23 cellular contexts compared by ENCODE assay signal in genomic region chr3:55271549-55271948, GRCh38.
"Had no signal": no experiment of that assay in that cellular context is flagged by ENCODE, and none has a peak within 500 bp of the region (broad histone marks: within the 10 kb centered on the region; RNA-seq: fewer than 3 reads in every experiment).

No MANE protein-coding gene starts in this region.

- H3K9me3 ChIP-seq: MG63 had no signal

- H3K36me3 Mint-ChIP-seq: activated CD4-positive, alpha-beta memory T cell treated with anti-CD3 and anti-CD28 coated beads for 36 hours; activated naive CD8-positive, alpha-beta T cell had no signal

- H3K4me3 ChIP-seq: cardiac muscle cell, MG63, PC-9 had no signal

- H3K4me1 Mint-ChIP-seq: activated CD4-positive, alpha-beta T cell treated with anti-CD3 and anti-CD28 coated beads, Interleukin-2, amount 10 ng/mL, durations not matched to agents 7 days and 5 days had no signal

- H3K4me2 ChIP-seq: PC-9 had no signal

- H3K9me3 Mint-ChIP-seq: activated CD4-positive, alpha-beta memory T cell treated with anti-CD3 and anti-CD28 coated beads for 36 hours; activated CD4-positive, alpha-beta T cell treated with anti-CD3 and anti-CD28 coated beads, Interleukin-2, amount 10 ng/mL, durations not matched to agents 7 days and 5 days; activated naive CD4-positive, alpha-beta T cell treated with anti-CD3 and anti-CD28 coated beads for 36 hours; T-helper 1 cell treated with Interleukin-12 subunit alpha and Interleukin-12 subunit beta and Interleukin-4 antibody, amounts not matched to agents 30 μg/mL and 1 μg/mL, for 36 hours had no signal

- H3K4me3 Mint-ChIP-seq: activated CD4-positive, alpha-beta memory T cell treated with anti-CD3 and anti-CD28 coated beads for 36 hours; activated CD4-positive, alpha-beta T cell treated with anti-CD3 and anti-CD28 coated beads, Interleukin-2, amount 10 ng/mL, durations not matched to agents 7 days and 5 days; activated naive CD4-positive, alpha-beta T cell treated with anti-CD3 and anti-CD28 coated beads for 36 hours; activated naive CD8-positive, alpha-beta T cell; activated T-cell treated with anti-CD3 and anti-CD28 coated beads, Interleukin-2, amount 50 U/mL, for 4 hours; T-helper 1 cell treated with Interleukin-12 subunit alpha and Interleukin-12 subunit beta and Interleukin-4 antibody, amounts not matched to agents 30 μg/mL and 1 μg/mL, for 36 hours had no signal

- H3K36me3 ChIP-seq: brain microvascular endothelial cell, cardiac muscle cell, MG63 had no signal

- H3K27me3 Mint-ChIP-seq: activated CD4-positive, alpha-beta memory T cell treated with anti-CD3 and anti-CD28 coated beads for 36 hours; activated CD4-positive, alpha-beta T cell treated with anti-CD3 and anti-CD28 coated beads, Interleukin-2, amount 10 ng/mL, durations not matched to agents 7 days and 5 days had no signal

- H3K27ac ChIP-seq: brain microvascular endothelial cell, cardiac muscle cell, PC-9 had no signal

- ATAC-seq: activated T-cell treated with anti-CD3 and anti-CD28 coated beads, Interleukin-2, amount 50 U/mL, for 4 hours had no signal

- H2AFZ ChIP-seq: PC-9 had no signal

- DNase-seq: activated CD4-positive, alpha-beta memory T cell treated with anti-CD3 and anti-CD28 coated beads for 36 hours; activated CD4-positive, alpha-beta T cell treated with anti-CD3 and anti-CD28 coated beads, Interleukin-2, amount 10 ng/mL, durations not matched to agents 7 days and 5 days; activated CD4-positive, CD25-positive, alpha-beta regulatory T cell; activated CD8-positive, alpha-beta memory T cell treated with anti-CD3 and anti-CD28 coated beads for 24 hours; activated effector memory CD4-positive, alpha-beta T cell treated with anti-CD3 and anti-CD28 coated beads, Interleukin-2, amount 50 U/mL, for 16 hours; activated naive CD4-positive, alpha-beta T cell treated with anti-CD3 and anti-CD28 coated beads for 36 hours; activated T-cell treated with anti-CD3 and anti-CD28 coated beads, Interleukin-2, amount 50 U/mL, for 4 hours; amygdala; brain microvascular endothelial cell; MG63; MV-4-11; NCI-H1092 treated with DMSO at 0.1 percent for 48 hours; NCI-H1417 treated with DMSO at 0.1 percent for 48 hours; NCI-H1694; NCI-H2029; NCI-H2107; NCI-H345; NCI-H510A; PC-9; SHP77 treated with DMSO at 0.1 percent for 48 hours had no signal

- H3K27ac Mint-ChIP-seq: activated CD4-positive, alpha-beta memory T cell treated with anti-CD3 and anti-CD28 coated beads for 36 hours; activated CD4-positive, alpha-beta T cell treated with anti-CD3 and anti-CD28 coated beads, Interleukin-2, amount 10 ng/mL, durations not matched to agents 7 days and 5 days; activated naive CD4-positive, alpha-beta T cell treated with anti-CD3 and anti-CD28 coated beads for 36 hours; activated naive CD8-positive, alpha-beta T cell; T-helper 1 cell treated with Interleukin-12 subunit alpha and Interleukin-12 subunit beta and Interleukin-4 antibody, amounts not matched to agents 30 μg/mL and 1 μg/mL, for 36 hours had no signal
